In the genomic region with DNA sequence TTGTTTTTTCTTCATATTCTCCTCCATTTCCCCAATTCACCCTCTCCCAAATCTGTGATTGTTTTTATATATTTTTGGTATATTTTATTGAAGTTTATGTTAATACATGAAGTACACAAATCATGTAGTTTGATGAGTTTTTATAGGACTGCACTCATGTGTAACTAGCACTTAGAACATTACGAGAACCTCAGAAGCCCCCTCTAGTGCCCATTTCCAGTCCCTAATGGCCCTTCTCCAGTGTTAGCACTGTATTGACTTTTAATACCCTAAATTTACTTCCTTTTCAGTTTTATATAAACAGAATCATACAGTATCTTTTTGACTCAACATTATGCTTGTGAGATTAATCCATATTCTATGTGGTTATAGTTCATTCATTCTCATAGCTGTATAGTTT, we compare ENCODE assay signal across 19 cellular contexts. TPM values are rescaled to one million over a fixed set of nuclear protein-coding genes. Genes with fewer than 3 reads are reported as not detected.
DNase-seq lines count a peak whose midpoint lies in the region; ATAC-seq, FAIRE-seq and TF ChIP-seq lines count a peak whose summit lies in the region.
"Had no signal": no experiment of that assay in that cellular context is flagged by ENCODE, and none has a peak within 500 bp of the region (broad histone marks: within the 10 kb centered on the region; RNA-seq: fewer than 3 reads in every experiment).

No MANE protein-coding gene starts in this region.

- DNase-seq in NCI-H82 (lab: John Stamatoyannopoulos, UW) (peak; percentile 22), NCI-H82 treated with DMSO at 0.1 percent for 48 hours (lab: John Stamatoyannopoulos, UW; ENCODE audit: unreplicated experiment) (no peak), M059J (ENCODE audit: low read depth) (peak; percentile 15), K562 (ENCODE audit: extremely low read depth in 1 of 4, low spot score in 3 of 4) (peak in 3 of 4 experiments; percentile 19 to 30 (median 21)), retinal pigment epithelial cell (ENCODE audit: low read depth) (no peak), sciatic nerve (ENCODE audit: low spot score) (no peak), GM19240 (ENCODE audit: insufficient read length, low spot score) (no peak)
- DNase-seq: activated CD4-positive, CD25-positive, alpha-beta regulatory T cell treated with anti-CD3 and anti-CD28 coated beads, Interleukin-2, amount 50 U/mL, for 72 hours; activated gamma-delta T cell; aorta; CD8-positive, alpha-beta memory T cell; GF-D8; lower lobe of right lung; MV-4-11; NCI-H774; stimulated activated CD4-positive, alpha-beta T cell treated with anti-CD3 and anti-CD28 coated beads, Interleukin-12 subunit alpha, Interleukin-12 subunit beta, amount 100 ng/mL, for 4 hours had no signal

- H3K79me2 ChIP-seq in K562 (ENCODE audit: control insufficient read depth, insufficient read depth, low read length) = no peaks in the 10 kb centered on the region

- H3K9me1 ChIP-seq in K562 (ENCODE audit: control insufficient read depth, insufficient read depth, low read length) = no peaks in the 10 kb centered on the region

- peaks cover 7% of the 10 kb centered on the region; the same call in 1 of the 3 replicates for H3K36me3 ChIP-seq in K562 (ENCODE audit: control insufficient read depth, insufficient read depth, low read length)
- H3K36me3 ChIP-seq: lower lobe of right lung had no signal

- WGBS in K562 (ENCODE audit: insufficient coverage, low coverage, missing lambda C conversion rate) = 100% methylated on average over 1 of the region's 1 CpG

- TF ChIP-seq POLR2A in K562 (conservative IDR thresholded peaks at IDR 0.05) = no peak

- peak; percentile 69; the same call in 2 of the 3 replicates for ATAC-seq in K562
- ATAC-seq in sciatic nerve = no peak
- no peak for ATAC-seq in GM21786 (IDR thresholded peaks at IDR 0.05; ENCODE audit: unreplicated experiment)
- ATAC-seq: lower lobe of right lung had no signal

- no peaks in the 10 kb centered on the region for H4K20me1 ChIP-seq in K562 (replicated peaks; ENCODE audit: control insufficient read depth, insufficient read depth, low read length)

- in situ Hi-C loops in K562 (cut with MboI) = no loop called here

- H3K27ac ChIP-seq in K562 (ENCODE audit: extremely low read depth, low read depth, low read length) = no peak overlapping the region
- H3K27ac ChIP-seq: lower lobe of right lung had no signal

- H3K4me2 ChIP-seq in K562 (ENCODE audit: insufficient read depth, low read length) = no peak overlapping the region

- no peak overlapping the region for H2AFZ ChIP-seq in K562 (ENCODE audit: low read depth, low read length)

- H3K4me3 ChIP-seq in K562 (no peak overlapping the region), retinal pigment epithelial cell (ENCODE audit: low read length) (no peak overlapping the region)
- H3K4me3 ChIP-seq: lower lobe of right lung had no signal

- TF ChIP-seq CTCF in K562 (IDR thresholded peaks at IDR 0.05 in 2 of 3, conservative IDR thresholded peaks at IDR 0.05 in 1 of 3; ENCODE audit: insufficient read depth in 2 of 3, low read depth in 1 of 3, low read length in 3 of 3) (peak; percentile 28 to 40 (median 32); a peak in 2 of 6 replicates), retinal pigment epithelial cell (conservative IDR thresholded peaks at IDR 0.05; ENCODE audit: low read depth, low read length) (peak; percentile 22)

- H3K27me3 ChIP-seq in K562 (ENCODE audit: control insufficient read depth in 2 of 2, insufficient read depth in 2 of 2, low read length in 2 of 2) = no peaks in the 10 kb centered on the region

- H3K9ac ChIP-seq in K562 (ENCODE audit: insufficient read depth in 1 of 2, low read depth in 2 of 2, low read length in 2 of 2) = no peak overlapping the region

- no peak for TF ChIP-seq EP300 in K562 (IDR thresholded peaks at IDR 0.05; ENCODE audit: low read length)

- no peaks in the 10 kb centered on the region for H3K9me3 ChIP-seq in K562 (replicated peaks; ENCODE audit: control insufficient read depth, insufficient read depth, low read depth, low read length)
- H3K9me3 ChIP-seq: lower lobe of right lung had no signal

- CTCF ChIA-PET in K562 (lab: Yijun Ruan, JAX; ENCODE audit: low intra/inter-chr PET ratio) = no interaction called here

- no peaks in the 10 kb centered on the region for H3K4me1 ChIP-seq in K562 (replicated peaks in 1 of 2; ENCODE audit: control insufficient read depth in 2 of 2, insufficient read depth in 2 of 2, low read length in 2 of 2)
- H3K4me1 ChIP-seq: lower lobe of right lung had no signal

- no peak for TF ChIP-seq RAD21 in K562 (CRISPR knock-in tag; conservative IDR thresholded peaks at IDR 0.05 in 1 of 2, IDR thresholded peaks at IDR 0.05 in 1 of 2)

- POLR2A ChIA-PET in K562 (lab: Yijun Ruan, JAX) = no interaction called here

- FAIRE-seq in K562 (lab: Jason Lieb, UNC) = no peak
- FAIRE-seq: colon, endothelial cell of umbilical vein had no signal

- intact Hi-C loops in K562 (cut with micrococcal nuclease) = loop anchor here (5.0 kb wide), 1 partner anchor 112 kb away; no protein-coding TSS in a partner anchor
- intact Hi-C loops in sciatic nerve (cut with DNase I) = no loop called here

- no TSS peak for BruUV-seq in K562 (replicated peaks; lab: Mats Ljungman, UMichigan)

TF ChIP-seq in K562, 482 proteins besides CTCF, POLR2A, EP300 and RAD21:
- TF ChIP-seq NFIC (IDR thresholded peaks at IDR 0.05) (no peak), STAT5A (IDR thresholded peaks at IDR 0.05; ENCODE audit: borderline replicate concordance, low read length) (peak; percentile 50; the same call in 1 of the 2 replicates)
- TF ChIP-seq, protein P1, sequence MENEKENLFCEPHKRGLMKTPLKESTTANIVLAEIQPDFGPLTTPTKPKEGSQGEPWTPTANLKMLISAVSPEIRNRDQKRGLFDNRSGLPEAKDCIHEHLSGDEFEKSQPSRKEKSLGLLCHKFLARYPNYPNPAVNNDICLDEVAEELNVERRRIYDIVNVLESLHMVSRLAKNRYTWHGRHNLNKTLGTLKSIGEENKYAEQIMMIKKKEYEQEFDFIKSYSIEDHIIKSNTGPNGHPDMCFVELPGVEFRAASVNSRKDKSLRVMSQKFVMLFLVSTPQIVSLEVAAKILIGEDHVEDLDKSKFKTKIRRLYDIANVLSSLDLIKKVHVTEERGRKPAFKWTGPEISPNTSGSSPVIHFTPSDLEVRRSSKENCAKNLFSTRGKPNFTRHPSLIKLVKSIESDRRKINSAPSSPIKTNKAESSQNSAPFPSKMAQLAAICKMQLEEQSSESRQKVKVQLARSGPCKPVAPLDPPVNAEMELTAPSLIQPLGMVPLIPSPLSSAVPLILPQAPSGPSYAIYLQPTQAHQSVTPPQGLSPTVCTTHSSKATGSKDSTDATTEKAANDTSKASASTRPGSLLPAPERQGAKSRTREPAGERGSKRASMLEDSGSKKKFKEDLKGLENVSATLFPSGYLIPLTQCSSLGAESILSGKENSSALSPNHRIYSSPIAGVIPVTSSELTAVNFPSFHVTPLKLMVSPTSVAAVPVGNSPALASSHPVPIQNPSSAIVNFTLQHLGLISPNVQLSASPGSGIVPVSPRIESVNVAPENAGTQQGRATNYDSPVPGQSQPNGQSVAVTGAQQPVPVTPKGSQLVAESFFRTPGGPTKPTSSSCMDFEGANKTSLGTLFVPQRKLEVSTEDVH (IDR thresholded peaks at IDR 0.05; ENCODE audit: low read depth, partially characterized antibody) = peak; percentile 90
- TF ChIP-seq, protein P2, sequence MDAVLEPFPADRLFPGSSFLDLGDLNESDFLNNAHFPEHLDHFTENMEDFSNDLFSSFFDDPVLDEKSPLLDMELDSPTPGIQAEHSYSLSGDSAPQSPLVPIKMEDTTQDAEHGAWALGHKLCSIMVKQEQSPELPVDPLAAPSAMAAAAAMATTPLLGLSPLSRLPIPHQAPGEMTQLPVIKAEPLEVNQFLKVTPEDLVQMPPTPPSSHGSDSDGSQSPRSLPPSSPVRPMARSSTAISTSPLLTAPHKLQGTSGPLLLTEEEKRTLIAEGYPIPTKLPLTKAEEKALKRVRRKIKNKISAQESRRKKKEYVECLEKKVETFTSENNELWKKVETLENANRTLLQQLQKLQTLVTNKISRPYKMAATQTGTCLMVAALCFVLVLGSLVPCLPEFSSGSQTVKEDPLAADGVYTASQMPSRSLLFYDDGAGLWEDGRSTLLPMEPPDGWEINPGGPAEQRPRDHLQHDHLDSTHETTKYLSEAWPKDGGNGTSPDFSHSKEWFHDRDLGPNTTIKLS (IDR thresholded peaks at IDR 0.05; ENCODE audit: borderline replicate concordance, low read depth) = peak; percentile 100
TF ChIP-seq in K562: peak in this region for 3.

RNA-seq across cellular contexts. Expression of a gene that starts 18.5 kb away (rescaled TPM):
- 15.6 and 20.1 TPM in 2 replicates for total RNA-seq in M059J (2014; rRNA removed; shearing (Covaris generic))
- 13.5 and 45.9 TPM in 2 replicates for total RNA-seq in K562 (2011; cell fraction: chromatin; rRNA removed; ENCODE audit: low replicate concordance)
- total RNA-seq in K562 (2011; cell fraction: nucleolus; rRNA removed) = 2.3 and 10.0 TPM in 2 replicates
- 13.3 and 19.0 TPM in 2 replicates for total RNA-seq in K562 (2011; cell fraction: nucleoplasm; rRNA removed)
- total RNA-seq in K562 (2014; rRNA removed) (5.3 and 5.4 TPM in 2 replicates), K562 (2014; rRNA removed; fragmentation: Illumina TruSeq; extraction: Trizol) (16.3 and 18.3 TPM in 2 replicates), K562 (2015; rRNA removed; fragmentation: Illumina TruSeq; extraction: Trizol) (9.5 and 11.4 TPM in 2 replicates), K562 (2021) (10.1 and 10.4 TPM in 2 replicates), sciatic nerve (22.1 TPM)
- polyA plus RNA-seq in K562 (2011; rRNA removed) (8.4 and 13.9 TPM in 2 replicates), K562 (2014; fragmentation: Illumina TruSeq; extraction: Trizol) (10.5 and 12.6 TPM in 2 replicates), K562 (2014; fragmentation: Nextera tagmentation; extraction: Ambion mirVana) (1 to 10 TPM; 5.9 to 6.0 TPM), K562 (2014; rRNA removed) (7.5 and 7.9 TPM in 2 replicates)
- polyA plus RNA-seq in K562 (2011; cell fraction: cytosol; rRNA removed) = 1.6 and 2.3 TPM in 2 replicates
- polyA plus RNA-seq in K562 (2011; cell fraction: nucleus; rRNA removed) = 15.2 and 15.7 TPM in 2 replicates
- 6.1 and 9.0 TPM in 2 replicates for polyA plus RNA-seq in K562 (2012)
- polyA minus RNA-seq in K562 (2011; rRNA and poly(A)+ RNA removed) = 18.7 and 22.8 TPM in 2 replicates
- polyA minus RNA-seq in K562 (2011; cell fraction: cytosol; rRNA and poly(A)+ RNA removed) = 4.2 and 6.0 TPM in 2 replicates
- 12.1 and 22.5 TPM in 2 replicates for polyA minus RNA-seq in K562 (2011; cell fraction: nucleus; rRNA and poly(A)+ RNA removed)

Comparison
In these comparisons a context has a peak if more than half of its experiments do, and no peak if none do; other contexts are left out.
1. DNase-seq: peak in NCI-H82 (single experiment), M059J (single experiment) and K562 (3 of 4); none in NCI-H82 treated with DMSO at 0.1 percent for 48 hours (single experiment), retinal pigment epithelial cell (single experiment), sciatic nerve (single experiment) and GM19240 (single experiment).